In genomic region chrX:100647739-100648138, GRCh38 we compare ENCODE assay signal across 3 cellular contexts.
TF ChIP-seq lines count a peak whose summit lies in the region.

No MANE protein-coding gene starts in this region.

TF ChIP-seq in A549, 52 proteins besides CTCF, POLR2A, EP300 and RAD21:
- TF ChIP-seq POLR2AphosphoS2 (conservative IDR thresholded peaks at IDR 0.05; ENCODE audit: low read length) = no peak
- no peak for TF ChIP-seq HOXA7 (CRISPR knock-in tag; IDR thresholded peaks at IDR 0.05)
- no peak for TF ChIP-seq RNF2 (IDR thresholded peaks at IDR 0.05; ENCODE audit: borderline replicate concordance, low read depth)
- TF ChIP-seq ESRRA (IDR thresholded peaks at IDR 0.05; ENCODE audit: borderline replicate concordance, low read length) = no peak
- no peak for TF ChIP-seq E2F6 (IDR thresholded peaks at IDR 0.05; ENCODE audit: borderline replicate concordance, low read depth)
- no peak for TF ChIP-seq SMC3 (IDR thresholded peaks at IDR 0.05)
- no peak for TF ChIP-seq HOXB5 (CRISPR knock-in tag; IDR thresholded peaks at IDR 0.05)
- TF ChIP-seq USF2 (IDR thresholded peaks at IDR 0.05) = no peak
- TF ChIP-seq MAFK (IDR thresholded peaks at IDR 0.05; ENCODE audit: partially characterized antibody) = no peak
- TF ChIP-seq HMGXB4 (CRISPR knock-in tag; IDR thresholded peaks at IDR 0.05; ENCODE audit: borderline replicate concordance) = no peak
TF ChIP-seq in A549: peak in this region for 0.

TF ChIP-seq in IMR-90, 13 proteins besides CTCF, POLR2A, EP300 and RAD21:
- TF ChIP-seq USF2 (IDR thresholded peaks at IDR 0.05; ENCODE audit: low read depth, low read length) (no peak), FOS (IDR thresholded peaks at IDR 0.05; ENCODE audit: low read depth, low read length) (no peak), CHD1 (IDR thresholded peaks at IDR 0.05; ENCODE audit: low read depth, low read length) (no peak), MXI1 (IDR thresholded peaks at IDR 0.05; ENCODE audit: borderline replicate concordance, low read depth, low read length) (no peak), RFX5 (IDR thresholded peaks at IDR 0.05; ENCODE audit: low read depth, low read length) (no peak), ELK1 (IDR thresholded peaks at IDR 0.05; ENCODE audit: borderline replicate concordance, low read depth, low read length) (no peak), BHLHE40 (IDR thresholded peaks at IDR 0.05; ENCODE audit: low read depth, low read length) (no peak), MAFK (IDR thresholded peaks at IDR 0.05; ENCODE audit: low read depth, low read length) (no peak), SMC3 (IDR thresholded peaks at IDR 0.05; ENCODE audit: low read depth, low read length) (no peak), RCOR1 (IDR thresholded peaks at IDR 0.05; ENCODE audit: insufficient replicate concordance, low read length) (no peak), MAZ (IDR thresholded peaks at IDR 0.05; ENCODE audit: borderline replicate concordance, low read depth, low read length) (no peak), NFE2L2 (IDR thresholded peaks at IDR 0.05; ENCODE audit: low read depth, low read length) (no peak)
TF ChIP-seq in IMR-90: peak in this region for 0.

TF ChIP-seq in endothelial cell of umbilical vein, 7 proteins besides CTCF, POLR2A, EP300 and RAD21:
- TF ChIP-seq POLR2AphosphoS5 (IDR thresholded peaks at IDR 0.05; ENCODE audit: insufficient read depth, low read depth, low read length) (no peak), EZH2 (IDR thresholded peaks at IDR 0.05; ENCODE audit: borderline replicate concordance, low read depth, low read length, severe bottlenecking) (no peak), FOS (IDR thresholded peaks at IDR 0.05; ENCODE audit: borderline replicate concordance, insufficient read depth, low read length) (no peak), MAX (IDR thresholded peaks at IDR 0.05; ENCODE audit: insufficient read depth, insufficient read length) (no peak), GATA2 (IDR thresholded peaks at IDR 0.05; ENCODE audit: insufficient read depth, insufficient read length, low read depth, low read length) (no peak), JUN (IDR thresholded peaks at IDR 0.05; ENCODE audit: borderline replicate concordance, insufficient read depth, insufficient read length, low read depth) (no peak), MYC (IDR thresholded peaks at IDR 0.05; ENCODE audit: low read depth, low read length) (no peak)
